Comparison of ENCODE assay signal across 1 cellular context in genomic region chr3:48278884-48279559, GRCh38.
A peak's percentile ranks its signal among the peaks of the same experiment; 100 is the strongest.
TF ChIP-seq lines count a peak whose summit lies in the region.

No MANE protein-coding gene starts in this region.

TF ChIP-seq in H1, 55 proteins besides CTCF, POLR2A, EP300 and RAD21:
- TF ChIP-seq SIN3A (conservative IDR thresholded peaks at IDR 0.05 in 1 of 2, IDR thresholded peaks at IDR 0.05 in 1 of 2; ENCODE audit: low read depth in 1 of 2, low read length in 2 of 2) (0 out of 4 replicates have a peak, but pooled peaks of 1 of the 2 experiments have one; percentile 27), SAP30 (IDR thresholded peaks at IDR 0.05; ENCODE audit: insufficient read depth, insufficient replicate concordance, low read length) (no peak), POLR2AphosphoS5 (IDR thresholded peaks at IDR 0.05; ENCODE audit: low read depth, low read length) (0 out of 2 replicates have a peak, but pooled peaks have one; percentile 8)
